In the genomic region with DNA sequence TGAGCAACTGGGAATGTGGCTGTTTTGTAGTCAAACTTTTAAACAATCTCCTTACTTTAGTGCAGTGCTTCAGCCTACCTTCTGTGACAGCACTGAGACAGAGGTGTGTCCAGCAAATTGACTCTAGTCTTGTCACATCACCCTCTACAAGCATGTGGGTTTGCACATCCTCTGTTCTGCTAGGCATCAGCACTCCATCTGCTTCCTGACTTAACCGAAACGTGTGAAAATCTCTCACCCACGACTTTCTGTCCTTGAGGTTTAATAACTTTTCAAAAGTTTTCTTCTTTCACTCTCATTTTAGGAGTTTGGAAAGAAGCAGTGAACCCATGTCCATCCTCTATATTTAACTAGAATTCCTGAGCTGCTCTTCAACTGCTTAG, we compare ENCODE assay signal across 13 cellular contexts. TPM values are rescaled to one million over a fixed set of nuclear protein-coding genes. Genes with fewer than 3 reads are reported as not detected.
DNase-seq lines count a peak whose midpoint lies in the region; ATAC-seq, FAIRE-seq and TF ChIP-seq lines count a peak whose summit lies in the region.
"Had no signal": no experiment of that assay in that cellular context is flagged by ENCODE, and none has a peak within 500 bp of the region (broad histone marks: within the 10 kb centered on the region; RNA-seq: fewer than 3 reads in every experiment).

No MANE protein-coding gene starts in this region.

- no peaks in the 10 kb centered on the region for H3K36me3 Mint-ChIP-seq in T-helper 2 cell treated with Interferon-gamma antibody and Interleukin-4, amounts not matched to agents 5 μg/mL and 100 μg/mL, for 36 hours (ENCODE audit: low read depth)

- ATAC-seq in GM19397 (IDR thresholded peaks at IDR 0.05; ENCODE audit: unreplicated experiment) (peak; percentile 94), HG02970 (IDR thresholded peaks at IDR 0.05; ENCODE audit: low FRiP score, unreplicated experiment) (peak; percentile 73), left ventricle myocardium superior (no peak)
- ATAC-seq: left lobe of liver had no signal

- FAIRE-seq in GM12892 (lab: Jason Lieb, UNC): peak; percentile 99

- intact Hi-C loops in left ventricle myocardium superior (cut with micrococcal nuclease): no loop called here

- peaks cover 17% of the 10 kb centered on the region for H3K4me1 Mint-ChIP-seq in T-helper 2 cell treated with Interferon-gamma antibody and Interleukin-4, amounts not matched to agents 5 μg/mL and 100 μg/mL, for 36 hours (ENCODE audit: low read depth)

- no peaks in the 10 kb centered on the region for H3K9me3 Mint-ChIP-seq in T-helper 2 cell treated with Interferon-gamma antibody and Interleukin-4, amounts not matched to agents 5 μg/mL and 100 μg/mL, for 36 hours

- no peak for DNase-seq in GM12892 (ENCODE audit: insufficient read length)
- DNase-seq in T-helper 2 cell treated with Interferon-gamma antibody and Interleukin-4, amounts not matched to agents 5 μg/mL and 100 μg/mL, for 36 hours (ENCODE audit: low spot score): no peak
- no peak for DNase-seq in NCI-H345 (lab: John Stamatoyannopoulos, UW)
- no peak for DNase-seq in left ventricle myocardium superior
- DNase-seq in NCI-H2171 (lab: John Stamatoyannopoulos, UW): no peak
- no peak for DNase-seq in HuH-7 (ENCODE audit: low spot score)
- DNase-seq: activated naive CD4-positive, alpha-beta T cell treated with anti-CD3 and anti-CD28 coated beads for 36 hours; right lobe of liver; stomach had no signal

- H3K27ac Mint-ChIP-seq in T-helper 2 cell treated with Interferon-gamma antibody and Interleukin-4, amounts not matched to agents 5 μg/mL and 100 μg/mL, for 36 hours: no peak overlapping the region
- H3K27ac Mint-ChIP-seq: activated naive CD4-positive, alpha-beta T cell treated with anti-CD3 and anti-CD28 coated beads for 36 hours had no signal

- H3K27me3 Mint-ChIP-seq in T-helper 2 cell treated with Interferon-gamma antibody and Interleukin-4, amounts not matched to agents 5 μg/mL and 100 μg/mL, for 36 hours (ENCODE audit: low read depth): peaks cover 5% of the 10 kb centered on the region

- H3K4me3 Mint-ChIP-seq in T-helper 2 cell treated with Interferon-gamma antibody and Interleukin-4, amounts not matched to agents 5 μg/mL and 100 μg/mL, for 36 hours: peak overlapping the region; percentile 2
- H3K4me3 Mint-ChIP-seq: activated naive CD4-positive, alpha-beta T cell treated with anti-CD3 and anti-CD28 coated beads for 36 hours had no signal

- TF ChIP-seq POLR2A in GM12892 (IDR thresholded peaks at IDR 0.05; ENCODE audit: low read depth, low read length): no peak

RNA-seq across cellular contexts. Expression of a gene that starts 42.6 kb away (rescaled TPM):
- not detected for polyA plus RNA-seq in GM12892 (2012; ENCODE audit: missing spikeins)
- total RNA-seq in left ventricle myocardium superior: not detected
- total RNA-seq: activated naive CD4-positive, alpha-beta T cell treated with anti-CD3 and anti-CD28 coated beads for 36 hours; T-helper 2 cell treated with Interferon-gamma antibody and Interleukin-4, amounts not matched to agents 100 ng/mL and 5 ng/mL, for 36 hours had no signal

RNA-seq across cellular contexts. Expression of a gene that starts 50.1 kb away (rescaled TPM):
- 26.6 TPM for polyA plus RNA-seq in GM12892 (2012; ENCODE audit: missing spikeins)
- 11.9 TPM for total RNA-seq in left ventricle myocardium superior
